ENCODE assay signal across 15 cellular contexts in genomic region chr2:236643480-236643879, GRCh38.
DNase-seq lines count a peak whose midpoint lies in the region; ATAC-seq and TF ChIP-seq lines count a peak whose summit lies in the region.
"Had no signal": no experiment of that assay in that cellular context is flagged by ENCODE, and none has a peak within 500 bp of the region (broad histone marks: within the 10 kb centered on the region; RNA-seq: fewer than 3 reads in every experiment).

No MANE protein-coding gene starts in this region.

- H3F3A ChIP-seq in SK-N-SH (replicated peaks; ENCODE audit: insufficient read depth), result no peaks in the 10 kb centered on the region

- POLR2A ChIA-PET in SK-N-SH (lab: Yijun Ruan, JAX), result no interaction called here

- no peak for TF ChIP-seq POLR2A in esophagus muscularis mucosa (IDR thresholded peaks at IDR 0.05; ENCODE audit: low read depth)

- in situ Hi-C loops in GM13977 (cut with MboI; ENCODE audit: low pct_unique_long_range_greater_than_20kb, low sequenced_read_pairs, unreplicated experiment), result no loop called here

- peaks cover 8% of the 10 kb centered on the region for H3K4me1 ChIP-seq in RWPE2 (ENCODE audit: insufficient read depth, poor library complexity, severe bottlenecking)
- peaks cover 7 to 35% (median 28%) of the 10 kb centered on the region in 4 donors for H3K4me1 ChIP-seq in esophagus muscularis mucosa
- H3K4me1 ChIP-seq in osteoblast (ENCODE audit: insufficient read depth, low read length), result peaks cover 15% of the 10 kb centered on the region
- peaks cover 0 to 52% (median 23%) of the 10 kb centered on the region in 4 donors for H3K4me1 ChIP-seq in tibial artery
- no peaks in the 10 kb centered on the region for H3K4me1 ChIP-seq in SK-N-SH (ENCODE audit: control insufficient read depth in 1 of 2, insufficient read depth in 2 of 2, low read depth in 1 of 2, low read length in 1 of 2)

- intact Hi-C loops in esophagus muscularis mucosa (cut with DNase I) (no loop called here), tibial artery (cut with DNase I; ENCODE audit: low total_unique reads) (loop anchor here (2.0 kb wide), 1 partner anchor 67 kb away; no protein-coding TSS in a partner anchor)

- H3K36me3 ChIP-seq in RWPE2 (ENCODE audit: low read depth) (no peaks in the 10 kb centered on the region), esophagus muscularis mucosa (no peaks in the 10 kb centered on the region), osteoblast (ENCODE audit: insufficient read depth, low read length) (no peaks in the 10 kb centered on the region), tibial artery (no peaks in the 10 kb centered on the region), SK-N-SH (replicated peaks in 1 of 2; ENCODE audit: control insufficient read depth in 1 of 2, insufficient read depth in 2 of 2, low read length in 1 of 2) (no peaks in the 10 kb centered on the region)

- H3K79me2 ChIP-seq in osteoblast (ENCODE audit: insufficient read depth, low read length) (no peaks in the 10 kb centered on the region), SK-N-SH (ENCODE audit: insufficient read depth) (no peaks in the 10 kb centered on the region)

- H3K9me3 ChIP-seq in RWPE2 (ENCODE audit: severe bottlenecking) (peaks cover 2% of the 10 kb centered on the region), esophagus muscularis mucosa (peaks cover 0 to 10% (median 4%) of the 10 kb centered on the region in 4 donors), osteoblast (ENCODE audit: low read depth, low read length) (peaks cover 6% of the 10 kb centered on the region), tibial artery (no peaks in the 10 kb centered on the region), SK-N-SH (no peaks in the 10 kb centered on the region)

- TF ChIP-seq EP300 in esophagus muscularis mucosa (IDR thresholded peaks at IDR 0.05), result no peak
- no peak for TF ChIP-seq EP300 in SK-N-SH (IDR thresholded peaks at IDR 0.05; ENCODE audit: borderline replicate concordance in 1 of 2, low read depth in 1 of 2, low read length in 1 of 2)

- H3K9ac ChIP-seq in SK-N-SH, result no peak overlapping the region

- H4K20me1 ChIP-seq in osteoblast (ENCODE audit: insufficient read depth, low read length) (no peaks in the 10 kb centered on the region), SK-N-SH (ENCODE audit: insufficient read depth) (no peaks in the 10 kb centered on the region)

- H2AFZ ChIP-seq in osteoblast (ENCODE audit: low read length), result no peak overlapping the region
- no peak overlapping the region for H2AFZ ChIP-seq in SK-N-SH (ENCODE audit: low read depth)

- 94% methylated on average over 8 of the region's 8 CpGs for WGBS in esophagus muscularis mucosa
- 16% methylated on average over 6 of the region's 8 CpGs for WGBS in SK-N-SH (ENCODE audit: low lambda C conversion rate)

- CTCF ChIA-PET in SK-N-SH (lab: Yijun Ruan, JAX), result no interaction called here

- DNase-seq in RWPE2 (ENCODE audit: low spot score) (no peak), esophagus muscularis mucosa (ENCODE audit: extremely low spot score) (no peak), osteoblast (ENCODE audit: insufficient read length, low spot score, missing footprints) (no peak), tibial artery (peak; percentile 17 to 61), GM13977 (ENCODE audit: low spot score) (no peak), SK-N-SH (no peak)
- DNase-seq: activated CD4-positive, alpha-beta T cell treated with anti-CD3 and anti-CD28 coated beads, Interleukin-2, amount 50 U/mL, for 48 hours; amygdala; KG1; naive B cell; NCI-H1105; stimulated activated CD4-positive, alpha-beta T cell treated with anti-CD3 and anti-CD28 coated beads, Interleukin-4, amount 100 ng/mL, for 1 hour; T-cell had no signal

- ATAC-seq in RWPE2 (ENCODE audit: low read depth) (no peak), HG03460 (IDR thresholded peaks at IDR 0.05; ENCODE audit: unreplicated experiment) (no peak)
- ATAC-seq: activated T-helper 17 cell treated with anti-CD3 and anti-CD28 coated beads, Interleukin-2, amount 50 U/mL, for 72 hours; T-cell had no signal

- H3K27ac ChIP-seq in RWPE2 (ENCODE audit: poor library complexity, severe bottlenecking) (peak overlapping the region; percentile 48), esophagus muscularis mucosa (replicated peaks in 1 of 4) (peak overlapping the region; percentile 73 to 83 (median 80)), osteoblast (ENCODE audit: low read depth, low read length) (peak overlapping the region; percentile 98), tibial artery (peak overlapping the region; percentile 80 to 84), SK-N-SH (ENCODE audit: low read depth in 2 of 2, low read length in 1 of 2) (no peak overlapping the region)

- H3K4me3 ChIP-seq in RWPE2 (ENCODE audit: severe bottlenecking) (no peak overlapping the region), esophagus muscularis mucosa (no peak overlapping the region), osteoblast (ENCODE audit: insufficient read depth, low read length) (peak overlapping the region; percentile 61), tibial artery (no peak overlapping the region), SK-N-SH (ENCODE audit: low read depth in 2 of 2, low read length in 1 of 2) (no peak overlapping the region)

- no peaks in the 10 kb centered on the region for H3K9me2 ChIP-seq in SK-N-SH

- no peak for TF ChIP-seq CTCF in RWPE2 (IDR thresholded peaks at IDR 0.05; ENCODE audit: poor library complexity, severe bottlenecking)
- no peak for TF ChIP-seq CTCF in esophagus muscularis mucosa (IDR thresholded peaks at IDR 0.05)
- no peak for TF ChIP-seq CTCF in osteoblast (IDR thresholded peaks at IDR 0.05; ENCODE audit: extremely low read depth, low read depth, low read length)
- no peak for TF ChIP-seq CTCF in tibial artery (IDR thresholded peaks at IDR 0.05)
- no peak for TF ChIP-seq CTCF in GM13977 (IDR thresholded peaks at IDR 0.05; ENCODE audit: extremely low read depth, insufficient read depth, missing control alignments)
- TF ChIP-seq CTCF in SK-N-SH (IDR thresholded peaks at IDR 0.05), result no peak

- H3K4me2 ChIP-seq in osteoblast (ENCODE audit: insufficient read depth, low read length) (peak overlapping the region; percentile 82), SK-N-SH (no peak overlapping the region)

- no peak for TF ChIP-seq RAD21 in SK-N-SH (IDR thresholded peaks at IDR 0.05; ENCODE audit: low read length)

- H3K27me3 ChIP-seq in RWPE2 (ENCODE audit: insufficient read depth, poor library complexity, severe bottlenecking) (no peaks in the 10 kb centered on the region), esophagus muscularis mucosa (peaks cover 0 to 4% (median 0%) of the 10 kb centered on the region in 4 donors), osteoblast (ENCODE audit: insufficient read depth, low read length) (no peaks in the 10 kb centered on the region), tibial artery (no peaks in the 10 kb centered on the region), SK-N-SH (ENCODE audit: insufficient read depth) (no peaks in the 10 kb centered on the region)

TF ChIP-seq in SK-N-SH, 30 proteins besides CTCF, POLR2A, EP300 and RAD21:
- TF ChIP-seq FOXM1 (IDR thresholded peaks at IDR 0.05; ENCODE audit: low read depth), result no peak
- no peak for TF ChIP-seq FOXJ3 (CRISPR knock-in tag; IDR thresholded peaks at IDR 0.05)
- no peak for TF ChIP-seq CHD2 (IDR thresholded peaks at IDR 0.05; ENCODE audit: low read length, partially characterized antibody)
- no peak for TF ChIP-seq YY1 (IDR thresholded peaks at IDR 0.05; ENCODE audit: low read depth)
- no peak for TF ChIP-seq ZBTB33 (IDR thresholded peaks at IDR 0.05; ENCODE audit: borderline replicate concordance, low read depth)
- TF ChIP-seq TEAD4 (IDR thresholded peaks at IDR 0.05; ENCODE audit: borderline replicate concordance, insufficient read depth), result no peak
- TF ChIP-seq MEF2A (IDR thresholded peaks at IDR 0.05; ENCODE audit: borderline replicate concordance, low read depth), result no peak
- no peak for TF ChIP-seq ELF1 (IDR thresholded peaks at IDR 0.05)
- no peak for TF ChIP-seq PBX3 (IDR thresholded peaks at IDR 0.05)
- TF ChIP-seq FOSL2 (IDR thresholded peaks at IDR 0.05; ENCODE audit: borderline replicate concordance, low read depth), result no peak
- no peak for TF ChIP-seq NRF1 (IDR thresholded peaks at IDR 0.05; ENCODE audit: low read depth, low read length)
- no peak for TF ChIP-seq IRF3 (IDR thresholded peaks at IDR 0.05; ENCODE audit: low read depth, low read length)
- no peak for TF ChIP-seq EZH2phosphoT487 (IDR thresholded peaks at IDR 0.05; ENCODE audit: borderline replicate concordance, low read depth)

Comparison
In these comparisons a context has a peak if more than half of its experiments do, and no peak if none do; other contexts are left out.
1. DNase-seq: peak in tibial artery (2 of 2); none in RWPE2 (single experiment), esophagus muscularis mucosa (single experiment), osteoblast (single experiment), GM13977 (single experiment) and SK-N-SH (single experiment).
2. H3K27ac ChIP-seq: peak in RWPE2 (single experiment), esophagus muscularis mucosa (4 of 4), osteoblast (single experiment) and tibial artery (2 of 2); none in SK-N-SH (0 of 2).